Comparison of ENCODE assay signal across 20 cellular contexts in the genomic region with DNA sequence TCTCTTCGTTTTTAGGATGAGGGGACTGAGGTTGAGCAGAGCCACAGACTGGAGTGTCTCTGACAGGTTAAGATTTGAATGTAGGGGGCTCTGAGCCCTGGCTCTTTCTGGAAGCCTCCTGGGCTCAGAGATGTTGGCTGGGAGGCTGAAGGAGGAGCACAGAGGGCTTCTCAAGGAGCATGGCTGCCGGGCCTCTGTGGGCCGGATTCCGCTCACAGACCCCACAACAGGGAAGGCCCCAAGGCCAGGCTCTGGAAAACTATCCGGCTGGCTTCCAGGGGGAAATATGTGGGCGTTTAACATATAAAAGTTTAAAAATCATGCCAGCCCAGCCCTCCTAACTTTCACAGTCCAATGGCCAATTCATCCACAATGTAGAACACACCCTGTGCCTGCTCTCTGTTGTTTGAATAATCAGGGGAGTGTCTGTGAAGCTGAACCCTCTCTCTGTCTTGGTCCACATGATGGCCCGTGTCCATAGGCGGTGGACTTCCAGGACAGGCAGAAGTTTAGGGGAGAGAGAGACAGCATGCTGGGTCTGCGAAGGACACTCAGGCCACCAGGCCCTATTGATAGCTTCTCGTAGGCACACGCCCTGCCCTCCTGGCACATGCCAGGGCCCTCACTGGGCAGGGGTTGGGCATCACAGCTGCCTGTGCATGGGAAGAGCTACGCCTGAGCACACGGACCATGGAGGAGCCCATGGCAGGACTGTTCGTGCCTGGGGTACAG. TPM values are rescaled to one million over a fixed set of nuclear protein-coding genes. Genes with fewer than 3 reads are reported as not detected.
DNase-seq lines count a peak whose midpoint lies in the region; ATAC-seq and TF ChIP-seq lines count a peak whose summit lies in the region.
"Had no signal": no experiment of that assay in that cellular context is flagged by ENCODE, and none has a peak within 500 bp of the region (broad histone marks: within the 10 kb centered on the region; RNA-seq: fewer than 3 reads in every experiment).

No MANE protein-coding gene starts in this region.

- no peak overlapping the region for H3K27ac ChIP-seq in right cardiac atrium (ENCODE audit: low read length)
- H3K27ac ChIP-seq in neural progenitor cell = no peak overlapping the region
- H3K27ac ChIP-seq: BLaER1, HL-60 had no signal

- H3K4me3 ChIP-seq in right cardiac atrium (ENCODE audit: low read length) (no peak overlapping the region), neural progenitor cell (no peak overlapping the region), H7 (ENCODE audit: insufficient read depth, low read depth, low read length) (no peak overlapping the region)
- H3K4me3 ChIP-seq: BLaER1, HAP-1, MG63 had no signal

- no peak overlapping the region for H3K4me2 ChIP-seq in neural progenitor cell

- intact Hi-C loops in Right ventricle myocardium superior (cut with DNase I) (no loop called here), right cardiac atrium (cut with DNase I) (no loop called here)

- peak overlapping the region; percentile 56 for H3K27ac Mint-ChIP-seq in activated T-helper 17 cell treated with anti-CD3 and anti-CD28 coated beads, Interleukin-2, amount 50 U/mL, for 72 hours
- H3K27ac Mint-ChIP-seq in neural progenitor cell = peak overlapping the region; percentile 60
- H3K27ac Mint-ChIP-seq in stimulated activated naive B cell treated with anti-CD40 and anti-IgM and Interleukin-4, amounts not matched to agents 10 μg/mL and 1 μg/mL and 100 μg/mL, for 72 hours = peak overlapping the region; percentile 25

- H3K9ac ChIP-seq in neural progenitor cell = no peak overlapping the region
- H3K9ac ChIP-seq: BLaER1 had no signal

- no peaks in the 10 kb centered on the region for H3K9me3 Mint-ChIP-seq in activated T-helper 17 cell treated with anti-CD3 and anti-CD28 coated beads, Interleukin-2, amount 50 U/mL, for 72 hours
- no peaks in the 10 kb centered on the region for H3K9me3 Mint-ChIP-seq in neural progenitor cell
- H3K9me3 Mint-ChIP-seq in stimulated activated naive B cell treated with anti-CD40 and anti-IgM and Interleukin-4, amounts not matched to agents 10 μg/mL and 1 μg/mL and 100 μg/mL, for 72 hours = no peaks in the 10 kb centered on the region

- H3F3A ChIP-seq in neural progenitor cell (ENCODE audit: low read depth) = no peaks in the 10 kb centered on the region

- H2AFZ ChIP-seq in neural progenitor cell (replicated peaks) = no peak overlapping the region

- peaks cover 7% of the 10 kb centered on the region for H4K20me1 ChIP-seq in neural progenitor cell (ENCODE audit: low read depth)

- H3K4me1 ChIP-seq in right cardiac atrium (ENCODE audit: control insufficient read depth, insufficient read depth, low read length) = no peaks in the 10 kb centered on the region
- no peaks in the 10 kb centered on the region for H3K4me1 ChIP-seq in neural progenitor cell
- H3K4me1 ChIP-seq: HAP-1 had no signal

- H3K27me3 Mint-ChIP-seq in activated T-helper 17 cell treated with anti-CD3 and anti-CD28 coated beads, Interleukin-2, amount 50 U/mL, for 72 hours = no peaks in the 10 kb centered on the region
- H3K27me3 Mint-ChIP-seq in neural progenitor cell (ENCODE audit: insufficient read depth, low read depth) = no peaks in the 10 kb centered on the region
- no peaks in the 10 kb centered on the region for H3K27me3 Mint-ChIP-seq in stimulated activated naive B cell treated with anti-CD40 and anti-IgM and Interleukin-4, amounts not matched to agents 10 μg/mL and 1 μg/mL and 100 μg/mL, for 72 hours
- H3K27me3 Mint-ChIP-seq: CD4-positive, alpha-beta memory T cell had no signal

- no peak for TF ChIP-seq CTCF in neural progenitor cell (IDR thresholded peaks at IDR 0.05)

- H3K36me3 ChIP-seq in neural progenitor cell (no peaks in the 10 kb centered on the region), H7 (replicated peaks; ENCODE audit: control insufficient read depth, insufficient read depth, low read length) (peaks cover 21% of the 10 kb centered on the region)
- H3K36me3 ChIP-seq: HAP-1, MG63 had no signal

- H3K27me3 ChIP-seq in right cardiac atrium (ENCODE audit: control insufficient read depth, insufficient read depth) (no peaks in the 10 kb centered on the region), neural progenitor cell (no peaks in the 10 kb centered on the region), H7 (ENCODE audit: control insufficient read depth, insufficient read depth, low read length) (no peaks in the 10 kb centered on the region)
- H3K27me3 ChIP-seq: BLaER1, MG63 had no signal

- no peaks in the 10 kb centered on the region for H3K79me2 ChIP-seq in neural progenitor cell (ENCODE audit: low read depth)

- no peak overlapping the region for H3K4me3 Mint-ChIP-seq in activated T-helper 17 cell treated with anti-CD3 and anti-CD28 coated beads, Interleukin-2, amount 50 U/mL, for 72 hours
- H3K4me3 Mint-ChIP-seq in neural progenitor cell = no peak overlapping the region
- H3K4me3 Mint-ChIP-seq in stimulated activated naive B cell treated with anti-CD40 and anti-IgM and Interleukin-4, amounts not matched to agents 10 μg/mL and 1 μg/mL and 100 μg/mL, for 72 hours = no peak overlapping the region

- ATAC-seq in Right ventricle myocardium superior (ENCODE audit: poor library complexity) = peak; percentile 6
- no peak for ATAC-seq in right cardiac atrium
- no peak for ATAC-seq in activated T-helper 17 cell treated with anti-CD3 and anti-CD28 coated beads, Interleukin-2, amount 50 U/mL, for 72 hours (replicated peaks)
- ATAC-seq in stimulated activated naive B cell treated with anti-CD40 and anti-IgM and Interleukin-4, amounts not matched to agents 10 μg/mL and 1 μg/mL and 100 μg/mL, for 72 hours (replicated peaks) = no peak
- ATAC-seq: Panc1 had no signal

- DNase-seq in Right ventricle myocardium superior (no peak), right cardiac atrium (no peak), neural progenitor cell (ENCODE audit: low spot score) (no peak), H7 (no peak), EL (no peak)
- no peak for DNase-seq in stimulated activated naive B cell treated with anti-CD40 and anti-IgM and Interleukin-4, amounts not matched to agents 10 μg/mL and 1 μg/mL and 100 μg/mL, for 72 hours
- DNase-seq: CD4-positive, alpha-beta memory T cell; DMS153; GF-D8; Kasumi-1; MG63; NCI-H1048; NCI-H146; NCI-H2029 treated with DMSO at 0.1 percent for 48 hours; NCI-H2171 treated with DMSO at 0.1 percent for 48 hours had no signal

- H3K36me3 Mint-ChIP-seq in activated T-helper 17 cell treated with anti-CD3 and anti-CD28 coated beads, Interleukin-2, amount 50 U/mL, for 72 hours (ENCODE audit: low read depth) = peaks cover 13% of the 10 kb centered on the region
- H3K36me3 Mint-ChIP-seq in neural progenitor cell = peaks cover 13% of the 10 kb centered on the region
- H3K36me3 Mint-ChIP-seq in stimulated activated naive B cell treated with anti-CD40 and anti-IgM and Interleukin-4, amounts not matched to agents 10 μg/mL and 1 μg/mL and 100 μg/mL, for 72 hours = peaks cover 11 to 33% of the 10 kb centered on the region in 2 donors

- 78% methylated on average over 14 of the region's 14 CpGs for WGBS in right cardiac atrium

- H3K4me1 Mint-ChIP-seq in activated T-helper 17 cell treated with anti-CD3 and anti-CD28 coated beads, Interleukin-2, amount 50 U/mL, for 72 hours = peaks cover 5% of the 10 kb centered on the region
- H3K4me1 Mint-ChIP-seq in neural progenitor cell = peaks cover 14% of the 10 kb centered on the region
- no peaks in the 10 kb centered on the region for H3K4me1 Mint-ChIP-seq in stimulated activated naive B cell treated with anti-CD40 and anti-IgM and Interleukin-4, amounts not matched to agents 10 μg/mL and 1 μg/mL and 100 μg/mL, for 72 hours

- H3K9me3 ChIP-seq in right cardiac atrium (ENCODE audit: control insufficient read depth, low read length) (no peaks in the 10 kb centered on the region), neural progenitor cell (ENCODE audit: low read depth) (no peaks in the 10 kb centered on the region)
- H3K9me3 ChIP-seq: BLaER1, HAP-1, MG63 had no signal

RNA-seq across cellular contexts. Expression of a gene that starts 10.8 kb away (rescaled TPM):
- 316 TPM for total RNA-seq in Right ventricle myocardium superior
- 100 to 1,000 TPM; 144 to 196 (median 183) TPM for total RNA-seq in right cardiac atrium
- polyA plus RNA-seq in right cardiac atrium = 234 TPM
- total RNA-seq in activated T-helper 17 cell treated with anti-CD3 and anti-CD28 coated beads, Interleukin-2, amount 50 U/mL, for 72 hours = 10 to 100 TPM; 10.8 to 60.0 TPM
- 5.1 and 14.9 TPM in 2 replicates for total RNA-seq in neural progenitor cell (ENCODE audit: low replicate concordance)
- 18.9 and 25.2 TPM in 2 replicates for total RNA-seq in H7 (2014; rRNA removed; shearing (Covaris generic))

RNA-seq across cellular contexts. Expression of a gene that starts 53.1 kb away (rescaled TPM):
- total RNA-seq in Right ventricle myocardium superior (14.8 TPM), right cardiac atrium (10 to 100 TPM in 2 of 4 donors, 1 to 10 TPM in 2; 8.3 to 12.0 (median 10.3) TPM), neural progenitor cell (ENCODE audit: low replicate concordance) (2.2 and 6.7 TPM in 2 replicates)
- polyA plus RNA-seq in right cardiac atrium = 4.5 TPM
- 1 to 10 TPM; 6.6 to 8.8 TPM for total RNA-seq in activated T-helper 17 cell treated with anti-CD3 and anti-CD28 coated beads, Interleukin-2, amount 50 U/mL, for 72 hours
- 21.2 and 23.3 TPM in 2 replicates for total RNA-seq in H7 (2014; rRNA removed; shearing (Covaris generic))
